In genomic region chr6:7589221-7589620, GRCh38 we compare ENCODE assay signal across 8 cellular contexts. TPM values are rescaled to one million over a fixed set of nuclear protein-coding genes. Genes with fewer than 3 reads are reported as not detected.
DNase-seq lines count a peak whose midpoint lies in the region; ATAC-seq and TF ChIP-seq lines count a peak whose summit lies in the region.

No MANE protein-coding gene starts in this region.

- no peaks in the 10 kb centered on the region for H3K9me2 ChIP-seq in hepatocyte (replicated peaks; ENCODE audit: insufficient read depth)

- no peak for DNase-seq in activated T-cell treated with anti-CD3 and anti-CD28 coated beads, Interleukin-2, amount 50 U/mL, for 72 hours
- DNase-seq in activated T-cell treated with anti-CD3 and anti-CD28 coated beads for 4 hours = no peak
- DNase-seq in activated CD4-positive, alpha-beta memory T cell treated with anti-CD3 and anti-CD28 coated beads, Interleukin-2, amount 10 ng/mL, durations not matched to agents 7 days and 5 days = no peak
- DNase-seq in hepatocyte (ENCODE audit: low spot score) = no peak
- DNase-seq in NCI-H774 (lab: John Stamatoyannopoulos, UW) = no peak
- DNase-seq in cortex of kidney (lab: John Stamatoyannopoulos, UW) = no peak
- no peak for DNase-seq in Peyer's patch

- peaks cover 23% of the 10 kb centered on the region for H4K20me1 ChIP-seq in hepatocyte (ENCODE audit: insufficient read depth, poor library complexity, severe bottlenecking)

- TF ChIP-seq POLR2A in Peyer's patch (IDR thresholded peaks at IDR 0.05) = no peak

- CTCF ChIA-PET in activated CD4-positive, alpha-beta memory T cell treated with anti-CD3 and anti-CD28 coated beads, Interleukin-2, amount 10 ng/mL, durations not matched to agents 7 days and 5 days (lab: Charles Lee) = interaction anchor here (1.0 to 2.9 kb wide), 2 partner anchors 199 to 314 kb away, joined by 5 to 12 read pairs; partner anchors contain the start of genes CAGE1 and RIOK1

- 89% methylated on average over 3 of the region's 3 CpGs for WGBS in hepatocyte (ENCODE audit: low lambda C conversion rate, missing lambda C conversion rate)

- POLR2A ChIA-PET in activated CD4-positive, alpha-beta memory T cell treated with anti-CD3 and anti-CD28 coated beads, Interleukin-2, amount 10 ng/mL, durations not matched to agents 7 days and 5 days (lab: Charles Lee) = interaction anchor here (0.7 to 1.1 kb wide), 3 partner anchors 11 to 200 kb away, joined by 3 to 6 read pairs (median 3); partner anchors contain the start of genes CAGE1 and RIOK1

- no peak overlapping the region for H3K4me3 ChIP-seq in hepatocyte
- H3K4me3 ChIP-seq in subcutaneous abdominal adipose tissue (ENCODE audit: low read depth in 1 of 5, low read length in 5 of 5) = no peak overlapping the region
- H3K4me3 ChIP-seq in Peyer's patch = peak overlapping the region in 1 of 4 donors; percentile 76

- H3K9me3 Mint-ChIP-seq in activated T-cell treated with anti-CD3 and anti-CD28 coated beads, Interleukin-2, amount 50 U/mL, for 72 hours = no peaks in the 10 kb centered on the region
- H3K9me3 Mint-ChIP-seq in activated CD4-positive, alpha-beta memory T cell treated with anti-CD3 and anti-CD28 coated beads, Interleukin-2, amount 10 ng/mL, durations not matched to agents 7 days and 5 days = no peaks in the 10 kb centered on the region

- peaks cover 38% of the 10 kb centered on the region for H3K79me2 ChIP-seq in hepatocyte

- ATAC-seq in activated T-cell treated with anti-CD3 and anti-CD28 coated beads, Interleukin-2, amount 50 U/mL, for 72 hours (replicated peaks in 1 of 2) = no peak

- peak overlapping the region; percentile 82 for H3K4me2 ChIP-seq in hepatocyte

- peak overlapping the region in 2 of 5 donors; percentile 77 to 81 for H3K9ac ChIP-seq in subcutaneous abdominal adipose tissue (ENCODE audit: low read length in 5 of 5)

- H3K4me1 Mint-ChIP-seq in activated T-cell treated with anti-CD3 and anti-CD28 coated beads, Interleukin-2, amount 50 U/mL, for 72 hours (ENCODE audit: low read depth) = peaks cover 49% of the 10 kb centered on the region
- peaks cover 35% of the 10 kb centered on the region for H3K4me1 Mint-ChIP-seq in activated CD4-positive, alpha-beta memory T cell treated with anti-CD3 and anti-CD28 coated beads, Interleukin-2, amount 10 ng/mL, durations not matched to agents 7 days and 5 days

- peak overlapping the region; percentile 83 for H2AFZ ChIP-seq in hepatocyte

- H3K9me3 ChIP-seq in hepatocyte (ENCODE audit: low read depth) (no peaks in the 10 kb centered on the region), subcutaneous abdominal adipose tissue (ENCODE audit: control insufficient read depth in 5 of 5, low read length in 5 of 5) (no peaks in the 10 kb centered on the region), Peyer's patch (no peaks in the 10 kb centered on the region)

- no peak for TF ChIP-seq CTCF in hepatocyte (IDR thresholded peaks at IDR 0.05; ENCODE audit: poor library complexity)
- no peak for TF ChIP-seq CTCF in Peyer's patch (IDR thresholded peaks at IDR 0.05)

- H3K27me3 Mint-ChIP-seq in activated T-cell treated with anti-CD3 and anti-CD28 coated beads, Interleukin-2, amount 50 U/mL, for 72 hours (ENCODE audit: low read depth) = no peaks in the 10 kb centered on the region
- no peaks in the 10 kb centered on the region for H3K27me3 Mint-ChIP-seq in activated CD4-positive, alpha-beta memory T cell treated with anti-CD3 and anti-CD28 coated beads, Interleukin-2, amount 10 ng/mL, durations not matched to agents 7 days and 5 days

- peak overlapping the region; percentile 66 for H3K27ac ChIP-seq in hepatocyte
- peak overlapping the region; percentile 73 for H3K27ac ChIP-seq in subcutaneous abdominal adipose tissue (ENCODE audit: low read depth, low read length)
- H3K27ac ChIP-seq in Peyer's patch = peak overlapping the region in 1 of 4 donors; percentile 82

- H3K4me1 ChIP-seq in hepatocyte (ENCODE audit: insufficient read depth) (peaks cover 10% of the 10 kb centered on the region), subcutaneous abdominal adipose tissue (ENCODE audit: control insufficient read depth in 5 of 5, insufficient read depth in 5 of 5, low read length in 5 of 5) (peaks cover 0 to 30% (median 26%) of the 10 kb centered on the region in 5 donors), Peyer's patch (peaks cover 0 to 19% (median 8%) of the 10 kb centered on the region in 4 donors)

- H3K27ac Mint-ChIP-seq in activated T-cell treated with anti-CD3 and anti-CD28 coated beads, Interleukin-2, amount 50 U/mL, for 72 hours = peak overlapping the region; percentile 93
- no peak overlapping the region for H3K27ac Mint-ChIP-seq in activated CD4-positive, alpha-beta memory T cell treated with anti-CD3 and anti-CD28 coated beads, Interleukin-2, amount 10 ng/mL, durations not matched to agents 7 days and 5 days

- H3K27me3 ChIP-seq in hepatocyte (no peaks in the 10 kb centered on the region), subcutaneous abdominal adipose tissue (ENCODE audit: control insufficient read depth in 5 of 5, insufficient read depth in 4 of 5, low read length in 5 of 5) (no peaks in the 10 kb centered on the region), Peyer's patch (no peaks in the 10 kb centered on the region)

- peaks cover 4 to 7% of the 10 kb centered on the region in 2 donors for H3K36me3 Mint-ChIP-seq in activated T-cell treated with anti-CD3 and anti-CD28 coated beads, Interleukin-2, amount 50 U/mL, for 72 hours (ENCODE audit: insufficient read depth in 2 of 2)
- peaks cover 22% of the 10 kb centered on the region for H3K36me3 Mint-ChIP-seq in activated CD4-positive, alpha-beta memory T cell treated with anti-CD3 and anti-CD28 coated beads, Interleukin-2, amount 10 ng/mL, durations not matched to agents 7 days and 5 days (ENCODE audit: low read depth)

- H3K4me3 Mint-ChIP-seq in activated T-cell treated with anti-CD3 and anti-CD28 coated beads, Interleukin-2, amount 50 U/mL, for 72 hours = peak overlapping the region; percentile 94 to 98
- H3K4me3 Mint-ChIP-seq in activated CD4-positive, alpha-beta memory T cell treated with anti-CD3 and anti-CD28 coated beads, Interleukin-2, amount 10 ng/mL, durations not matched to agents 7 days and 5 days = peak overlapping the region; percentile 99

- no peaks in the 10 kb centered on the region for H3K36me3 ChIP-seq in hepatocyte (replicated peaks; ENCODE audit: insufficient read depth, low read depth)
- peaks cover under 1 to 7% (median 5%) of the 10 kb centered on the region in 5 donors for H3K36me3 ChIP-seq in subcutaneous abdominal adipose tissue (ENCODE audit: control insufficient read depth in 5 of 5, insufficient read depth in 5 of 5, low read length in 5 of 5)
- peaks cover 0 to 5% (median 0%) of the 10 kb centered on the region in 3 donors for H3K36me3 ChIP-seq in Peyer's patch

RNA-seq across cellular contexts. Expression of gene SNRNP48, which starts 0.8 kb away (rescaled TPM):
- 10 to 100 TPM; 23.8 to 26.9 TPM for total RNA-seq in activated T-cell treated with anti-CD3 and anti-CD28 coated beads, Interleukin-2, amount 50 U/mL, for 72 hours
- 10 to 100 TPM; 16.5 TPM for total RNA-seq in activated CD4-positive, alpha-beta memory T cell treated with anti-CD3 and anti-CD28 coated beads, Interleukin-2, amount 10 ng/mL, durations not matched to agents 7 days and 5 days
- total RNA-seq in hepatocyte = 14.6 and 15.3 TPM in 2 replicates
- 4.0 and 7.6 TPM in 2 replicates for polyA plus RNA-seq in hepatocyte
- total RNA-seq in Peyer's patch = 10 to 100 TPM; 11.5 to 27.2 (median 16.5) TPM

RNA-seq across cellular contexts. Expression of gene DSP, which starts 47.8 kb away (rescaled TPM):
- total RNA-seq in activated T-cell treated with anti-CD3 and anti-CD28 coated beads, Interleukin-2, amount 50 U/mL, for 72 hours = under 1 TPM; 0.32 to 0.48 TPM
- total RNA-seq in activated CD4-positive, alpha-beta memory T cell treated with anti-CD3 and anti-CD28 coated beads, Interleukin-2, amount 10 ng/mL, durations not matched to agents 7 days and 5 days = under 1 TPM; 0.15 to 0.33 TPM
- total RNA-seq in hepatocyte (123 and 156 TPM in 2 replicates), Peyer's patch (100 to 1,000 TPM in 3 of 4 donors, 10 to 100 TPM in 1; 56.9 to 243 (median 187) TPM)
- 73.7 and 78.1 TPM in 2 replicates for polyA plus RNA-seq in hepatocyte

Comparison
In these comparisons a context has a peak if more than half of its experiments do, and no peak if none do; other contexts are left out.
1. RNA of gene DSP, which starts 47.8 kb away (total RNA-seq): 56.9 to 243 TPM in Peyer's patch and 123 to 156 TPM in hepatocyte; 0.32 to 0.48 TPM in activated T-cell treated with anti-CD3 and anti-CD28 coated beads, Interleukin-2, amount 50 U/mL, for 72 hours and 0.15 to 0.33 TPM in activated CD4-positive, alpha-beta memory T cell treated with anti-CD3 and anti-CD28 coated beads, Interleukin-2, amount 10 ng/mL, durations not matched to agents 7 days and 5 days; every median in the first group is over 10 times any median in the second.